In genomic region chr11:75288846-75289760, GRCh38 we compare ENCODE assay signal across 25 cellular contexts. TPM values are rescaled to one million over a fixed set of nuclear protein-coding genes. Genes with fewer than 3 reads are reported as not detected.
DNase-seq lines count a peak whose midpoint lies in the region; ATAC-seq and TF ChIP-seq lines count a peak whose summit lies in the region.
"Had no signal": no experiment of that assay in that cellular context is flagged by ENCODE, and none has a peak within 500 bp of the region (broad histone marks: within the 10 kb centered on the region; RNA-seq: fewer than 3 reads in every experiment).

No MANE protein-coding gene starts in this region.

- no peak overlapping the region for H3K4me3 ChIP-seq in heart right ventricle
- H3K4me3 ChIP-seq in thyroid gland (replicated peaks in 1 of 3) = no peak overlapping the region
- H3K4me3 ChIP-seq: A549, cardiac muscle cell, gastrocnemius medialis, psoas muscle, upper lobe of left lung had no signal

- intact Hi-C loops in left ventricle myocardium superior (cut with micrococcal nuclease) (no loop called here), heart right ventricle (cut with DNase I) (loop anchor here in 5 of 10 donors (5.0 to 10.0 kb wide), 3 partner anchors 33 to 246 kb away; partner anchors contain the start of gene GDPD5 (in 1 of the 5)), thyroid gland (cut with DNase I) (no loop called here)

- ATAC-seq in left ventricle myocardium superior (no peak), heart right ventricle (no peak)
- ATAC-seq: A549; activated naive CD4-positive, alpha-beta T cell treated with anti-CD3 and anti-CD28 coated beads, Interleukin-2, amount 50 U/mL, for 72 hours; gastrocnemius medialis; psoas muscle; stimulated activated effector memory CD8-positive, alpha-beta T cell treated with anti-CD3 and anti-CD28 coated beads, Interleukin-12 subunit alpha, Interleukin-12 subunit beta, amount 100 ng/mL, for 72 hours had no signal

- H3K36me3 ChIP-seq in heart right ventricle (peaks cover 0 to 77% (median 9%) of the 10 kb centered on the region in 9 donors), thyroid gland (no peaks in the 10 kb centered on the region)
- H3K36me3 ChIP-seq: cardiac muscle cell, WERI-Rb-1 had no signal

- peaks cover 0 to 29% (median 13%) of the 10 kb centered on the region in 9 donors for H3K4me1 ChIP-seq in heart right ventricle
- no peaks in the 10 kb centered on the region for H3K4me1 ChIP-seq in thyroid gland
- H3K4me1 ChIP-seq: A549, gastrocnemius medialis, psoas muscle had no signal

- TF ChIP-seq POLR2A in thyroid gland (IDR thresholded peaks at IDR 0.05) = no peak

- H3K27ac ChIP-seq in heart right ventricle (no peak overlapping the region), temporal lobe (ENCODE audit: low read depth, low read length) (peak overlapping the region; percentile 80), thyroid gland (no peak overlapping the region)
- H3K27ac ChIP-seq: A549, cardiac muscle cell, gastrocnemius medialis, psoas muscle, WERI-Rb-1 had no signal

- H3K27me3 ChIP-seq in heart right ventricle (no peaks in the 10 kb centered on the region), thyroid gland (no peaks in the 10 kb centered on the region)
- H3K27me3 ChIP-seq: cardiac muscle cell, gastrocnemius medialis, upper lobe of left lung had no signal

- TF ChIP-seq CTCF in heart right ventricle (IDR thresholded peaks at IDR 0.05) = no peak
- TF ChIP-seq CTCF in thyroid gland (IDR thresholded peaks at IDR 0.05) = no peak

- 86 to 89% methylated on average over 17 of the region's 17 CpGs for WGBS in heart right ventricle, 2 donors
- 74 to 79% methylated on average over 16 to 17 of the region's 17 CpGs for WGBS in thyroid gland, 2 donors

- H3K9me3 ChIP-seq in heart right ventricle (no peaks in the 10 kb centered on the region), thyroid gland (no peaks in the 10 kb centered on the region)
- H3K9me3 ChIP-seq: A549, gastrocnemius medialis, psoas muscle, upper lobe of left lung had no signal

- DNase-seq in left ventricle myocardium superior = peak; percentile 13
- DNase-seq in heart right ventricle = no peak
- peak; percentile 80 for DNase-seq in cerebellar cortex (ENCODE audit: low spot score)
- DNase-seq in hippocampal formation (lab: John Stamatoyannopoulos, UW) = peak; percentile 8 to 21
- no peak for DNase-seq in stimulated activated CD4-positive, alpha-beta T cell treated with anti-CD3 and anti-CD28 coated beads, Interleukin-2, amount 100 ng/mL, for 48 hours
- no peak for DNase-seq in T-helper 9 cell
- no peak for DNase-seq in thyroid gland
- DNase-seq: activated CD4-positive, alpha-beta memory T cell treated with anti-CD3 and anti-CD28 coated beads for 36 hours; activated T-cell treated with anti-CD3 and anti-CD28 coated beads, Interleukin-2, amount 50 U/mL, for 24 hours; gastrocnemius medialis; GDM1; IMR-90; NCI-H187 treated with DMSO at 0.1 percent for 48 hours; NCI-H446 treated with DMSO at 0.1 percent for 48 hours; NK-92 treated with Interleukin-12 subunit alpha and Interleukin-12 subunit beta, amount 100 ng/mL, for 24 hours; T-helper 1 cell; upper lobe of left lung had no signal

RNA-seq across cellular contexts. Expression of gene TPBGL, which starts 48.5 kb away (rescaled TPM):
- total RNA-seq in left ventricle myocardium superior (not detected), heart right ventricle (under 1 TPM in 5 of 10 donors, not detected in 5; 0.09 to 0.37 (median 0.17) TPM), temporal lobe (not detected), thyroid gland (under 1 TPM in 3 of 4 donors, not detected in 1; 0.67 to 0.89 (median 0.79) TPM)
- polyA plus RNA-seq in heart right ventricle = under 1 TPM; 0.07 to 0.16 TPM
- total RNA-seq: gastrocnemius medialis, IMR-90, liver had no signal
- polyA plus RNA-seq: IMR-90 had no signal

Comparison
In these comparisons a context has a peak if more than half of its experiments do, and no peak if none do; other contexts are left out.
1. DNase-seq: peak in left ventricle myocardium superior (single experiment), cerebellar cortex (single experiment) and hippocampal formation (2 of 2); none in heart right ventricle (0 of 2), stimulated activated CD4-positive, alpha-beta T cell treated with anti-CD3 and anti-CD28 coated beads, Interleukin-2, amount 100 ng/mL, for 48 hours (0 of 2), T-helper 9 cell (single experiment) and thyroid gland (0 of 2).